1 cellular context compared by ENCODE assay signal in genomic region chr6:21360353-21360752, GRCh38.
TF ChIP-seq lines count a peak whose summit lies in the region.

No MANE protein-coding gene starts in this region.

TF ChIP-seq in H1, 55 proteins besides CTCF, POLR2A, EP300 and RAD21 (continued from another document):
- TF ChIP-seq NRF1 (IDR thresholded peaks at IDR 0.05; ENCODE audit: low read depth, low read length) (no peak), TCF12 (IDR thresholded peaks at IDR 0.05; ENCODE audit: low read depth, low read length) (no peak), GABPA (IDR thresholded peaks at IDR 0.05; ENCODE audit: borderline replicate concordance, insufficient read depth, low read length) (no peak), USF2 (IDR thresholded peaks at IDR 0.05; ENCODE audit: low read length) (no peak), SIN3A (conservative IDR thresholded peaks at IDR 0.05 in 1 of 2, IDR thresholded peaks at IDR 0.05 in 1 of 2; ENCODE audit: low read depth in 1 of 2, low read length in 2 of 2) (no peak), JUND (IDR thresholded peaks at IDR 0.05; ENCODE audit: low read length) (no peak), SP2 (IDR thresholded peaks at IDR 0.05; ENCODE audit: low read length) (no peak), BACH1 (IDR thresholded peaks at IDR 0.05; ENCODE audit: low read length) (no peak), CREB1 (IDR thresholded peaks at IDR 0.05) (no peak), KDM4A (IDR thresholded peaks at IDR 0.05; ENCODE audit: low read depth, low read length, severe bottlenecking) (no peak), MAFK (IDR thresholded peaks at IDR 0.05; ENCODE audit: low read depth, low read length) (no peak), CHD1 (IDR thresholded peaks at IDR 0.05; ENCODE audit: low read depth, low read length) (no peak), GTF2F1 (IDR thresholded peaks at IDR 0.05; ENCODE audit: borderline replicate concordance, low read depth, low read length) (no peak), TAF7 (optimal IDR thresholded peaks at IDR 0.05; ENCODE audit: borderline replicate concordance, low read depth, low read length) (no peak), ZNF274 (IDR thresholded peaks at IDR 0.05; ENCODE audit: borderline replicate concordance, extremely low read depth, low read length) (no peak)
